17 cellular contexts compared by ENCODE assay signal in the genomic region with DNA sequence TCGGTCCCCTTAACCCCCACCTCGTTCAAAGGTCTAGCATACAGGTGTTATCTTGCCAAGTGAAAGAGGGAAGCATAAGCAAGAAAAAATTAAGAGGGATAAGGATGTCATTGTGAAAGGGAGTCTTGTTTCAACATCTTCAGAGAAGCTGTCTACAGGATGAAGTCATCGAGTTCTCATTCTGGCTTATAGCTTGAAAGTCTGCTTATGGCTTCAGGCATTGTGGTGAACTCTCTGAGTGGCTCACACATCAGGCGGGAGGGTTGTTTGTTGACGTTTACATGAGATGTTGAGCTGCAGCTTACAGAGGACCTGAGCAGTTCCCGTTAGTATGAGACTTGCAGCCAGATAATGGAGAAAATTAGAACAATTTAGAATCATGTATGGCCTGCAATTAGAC. TPM values are rescaled to one million over a fixed set of nuclear protein-coding genes. Genes with fewer than 3 reads are reported as not detected.
DNase-seq lines count a peak whose midpoint lies in the region; ATAC-seq and TF ChIP-seq lines count a peak whose summit lies in the region.
"Had no signal": no experiment of that assay in that cellular context is flagged by ENCODE, and none has a peak within 500 bp of the region (broad histone marks: within the 10 kb centered on the region; RNA-seq: fewer than 3 reads in every experiment).

No MANE protein-coding gene starts in this region.

- TF ChIP-seq CTCF in AG10803 (conservative IDR thresholded peaks at IDR 0.05; ENCODE audit: low read length) (no peak), body of pancreas (IDR thresholded peaks at IDR 0.05) (no peak), left lung (IDR thresholded peaks at IDR 0.05) (no peak)

- TF ChIP-seq POLR2A in body of pancreas (IDR thresholded peaks at IDR 0.05) = no peak

- H3K4me3 ChIP-seq in AG10803 (ENCODE audit: low read length) (no peak overlapping the region), adipocyte (ENCODE audit: low read length) (no peak overlapping the region), body of pancreas (no peak overlapping the region), left lung (no peak overlapping the region)
- H3K4me3 ChIP-seq: stomach had no signal

- 60 to 67% methylated on average over 6 of the region's 6 CpGs for WGBS in body of pancreas, 2 donors

- intact Hi-C loops in body of pancreas (cut with DNase I) (no loop called here), left lung (cut with DNase I) (no loop called here)

- no peaks in the 10 kb centered on the region for H3K36me3 ChIP-seq in adipocyte (ENCODE audit: control insufficient read depth, insufficient read depth, low read length, severe bottlenecking)
- H3K36me3 ChIP-seq in body of pancreas (replicated peaks in 1 of 2; ENCODE audit: insufficient read depth in 1 of 2, low read depth in 2 of 2) = no peaks in the 10 kb centered on the region
- no peaks in the 10 kb centered on the region for H3K36me3 ChIP-seq in left lung
- H3K36me3 ChIP-seq: stomach had no signal

- H3K4me1 ChIP-seq in adipocyte (ENCODE audit: control insufficient read depth, insufficient read depth, low read length) (no peaks in the 10 kb centered on the region), body of pancreas (no peaks in the 10 kb centered on the region), left lung (no peaks in the 10 kb centered on the region)
- H3K4me1 ChIP-seq: stomach had no signal

- H3K9me3 ChIP-seq in adipocyte (ENCODE audit: control insufficient read depth, low read length) (no peaks in the 10 kb centered on the region), body of pancreas (no peaks in the 10 kb centered on the region), left lung (no peaks in the 10 kb centered on the region)
- H3K9me3 ChIP-seq: stomach had no signal

- no peak for ATAC-seq in body of pancreas
- ATAC-seq in left lung = no peak
- ATAC-seq: naive thymus-derived CD4-positive, alpha-beta T cell had no signal

- no peak overlapping the region for H3K27ac ChIP-seq in body of pancreas
- no peak overlapping the region for H3K27ac ChIP-seq in left lung
- H3K27ac ChIP-seq: stomach had no signal

- H3K9ac ChIP-seq in adipocyte (ENCODE audit: low read length) = no peak overlapping the region

- DNase-seq in AG10803 (ENCODE audit: low read depth) = peak; percentile 53
- DNase-seq in HCEC 1CT = peak; percentile 37
- peak; percentile 83 for DNase-seq in adipocyte (ENCODE audit: low read depth)
- peak; percentile 32 for DNase-seq in fibroblast of the conjunctiva (ENCODE audit: low read depth)
- no peak for DNase-seq in DMS114 treated with DMSO at 0.1 percent for 48 hours (lab: John Stamatoyannopoulos, UW; ENCODE audit: unreplicated experiment)
- DNase-seq in body of pancreas = no peak
- no peak for DNase-seq in cortex of kidney (lab: John Stamatoyannopoulos, UW)
- DNase-seq in left lung = no peak
- DNase-seq: activated CD4-positive, alpha-beta memory T cell treated with anti-CD3 and anti-CD28 coated beads, Interleukin-2, amount 10 ng/mL, durations not matched to agents 7 days and 5 days; activated gamma-delta T cell; C1 segment of cervical spinal cord; naive thymus-derived CD4-positive, alpha-beta T cell; NCI-H2227 treated with DMSO at 0.1 percent for 48 hours; retina; stomach had no signal

- peaks cover 24% of the 10 kb centered on the region for H3K27me3 ChIP-seq in adipocyte (replicated peaks; ENCODE audit: control insufficient read depth, insufficient read depth, low read length)
- H3K27me3 ChIP-seq in body of pancreas = no peaks in the 10 kb centered on the region
- no peaks in the 10 kb centered on the region for H3K27me3 ChIP-seq in left lung
- H3K27me3 ChIP-seq: stomach had no signal

RNA-seq across cellular contexts. Expression of a gene that starts 16.6 kb away (rescaled TPM):
- total RNA-seq in body of pancreas (not detected), left lung (not detected)
- total RNA-seq: activated CD4-positive, alpha-beta memory T cell treated with anti-CD3 and anti-CD28 coated beads, Interleukin-2, amount 10 ng/mL, durations not matched to agents 7 days and 5 days; frontal cortex; naive thymus-derived CD4-positive, alpha-beta T cell; stomach; T-helper 2 cell treated with Interferon-gamma antibody and Interleukin-4, amounts not matched to agents 100 ng/mL and 5 ng/mL, for 36 hours had no signal

RNA-seq across cellular contexts. Expression of a gene that starts 20.9 kb away (rescaled TPM):
- not detected for total RNA-seq in body of pancreas
- total RNA-seq in left lung = not detected
- total RNA-seq: activated CD4-positive, alpha-beta memory T cell treated with anti-CD3 and anti-CD28 coated beads, Interleukin-2, amount 10 ng/mL, durations not matched to agents 7 days and 5 days; frontal cortex; naive thymus-derived CD4-positive, alpha-beta T cell; T-helper 2 cell treated with Interferon-gamma antibody and Interleukin-4, amounts not matched to agents 100 ng/mL and 5 ng/mL, for 36 hours had no signal

RNA-seq across cellular contexts. Expression of a gene that starts 24.4 kb away (rescaled TPM):
- total RNA-seq in body of pancreas = not detected
- under 1 TPM; 0.39 to 0.52 TPM for total RNA-seq in left lung
- total RNA-seq: activated CD4-positive, alpha-beta memory T cell treated with anti-CD3 and anti-CD28 coated beads, Interleukin-2, amount 10 ng/mL, durations not matched to agents 7 days and 5 days; T-helper 2 cell treated with Interferon-gamma antibody and Interleukin-4, amounts not matched to agents 100 ng/mL and 5 ng/mL, for 36 hours had no signal

RNA-seq across cellular contexts. Expression of a gene that starts 29.9 kb away (rescaled TPM):
- 1 to 10 TPM; 7.8 to 8.2 TPM for total RNA-seq in body of pancreas
- 10 to 100 TPM; 16.0 to 18.7 TPM for total RNA-seq in left lung

Comparison
In these comparisons a context has a peak if more than half of its experiments do, and no peak if none do; other contexts are left out.
1. DNase-seq: peak in AG10803 (single experiment), HCEC 1CT (single experiment), adipocyte (single experiment) and fibroblast of the conjunctiva (single experiment); none in DMS114 treated with DMSO at 0.1 percent for 48 hours (single experiment), body of pancreas (0 of 4), cortex of kidney (single experiment) and left lung (0 of 2).